Comparison of ENCODE assay signal across 11 cellular contexts in the genomic region with DNA sequence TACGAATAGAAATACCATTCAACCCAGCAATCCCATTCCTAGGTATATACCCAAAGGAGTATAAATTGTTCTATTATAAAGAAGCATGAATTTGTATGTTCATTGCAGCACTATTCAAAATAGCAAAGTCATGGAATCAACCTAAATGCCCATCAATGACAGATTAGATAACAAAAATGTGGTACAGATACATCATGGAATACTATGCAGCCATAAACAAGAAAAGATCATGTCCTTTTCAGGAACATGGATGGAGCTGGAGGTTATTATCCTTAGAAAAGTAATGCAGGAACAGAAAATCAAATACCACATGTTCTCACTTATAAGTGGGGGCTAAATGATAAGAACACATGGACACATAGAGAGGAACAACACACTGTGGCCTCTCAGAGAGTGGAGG.
"Had no signal": no experiment of that assay in that cellular context is flagged by ENCODE, and none has a peak within 500 bp of the region (broad histone marks: within the 10 kb centered on the region; RNA-seq: fewer than 3 reads in every experiment).

No MANE protein-coding gene starts in this region.

- DNase-seq: GM23248, GOT3, H7, H9, HCEC 1CT, HFFc6 had no signal

- H3K27ac ChIP-seq: GM23248 had no signal

- H2AFZ ChIP-seq: GM23248, GM23338 had no signal

- H3K4me3 ChIP-seq: GM23248, GM23338, HAP-1 had no signal

- H3K9ac ChIP-seq: GM23248 had no signal

- H3K4me2 ChIP-seq: GM23338 had no signal

- ATAC-seq: GM23338, HCT116 had no signal

- H3K36me3 ChIP-seq: HAP-1 had no signal

- FAIRE-seq: H1, H54 had no signal

- H3K4me1 ChIP-seq: HAP-1 had no signal

- H3K9me3 ChIP-seq: HAP-1 had no signal
